ENCODE assay signal across 39 cellular contexts in genomic region chr4:73460913-73461522, GRCh38. TPM values are rescaled to one million over a fixed set of nuclear protein-coding genes. Genes with fewer than 3 reads are reported as not detected.
"Had no signal": no experiment of that assay in that cellular context is flagged by ENCODE, and none has a peak within 500 bp of the region (broad histone marks: within the 10 kb centered on the region; RNA-seq: fewer than 3 reads in every experiment).

No MANE protein-coding gene starts in this region.

- H3K36me3 ChIP-seq: MG63 had no signal

- H3K9me3 ChIP-seq: MG63 had no signal

- H3K27me3 ChIP-seq: MG63 had no signal

- DNase-seq: Karpas-422, Kasumi-1, MG63, MM.1S, MV-4-11, NCI-H1048, NCI-H1092, NCI-H1092 treated with DMSO at 0.1 percent for 48 hours, NCI-H1105, NCI-H1105 treated with DMSO at 0.1 percent for 48 hours, NCI-H1417, NCI-H1417 treated with DMSO at 0.1 percent for 48 hours, NCI-H1436, NCI-H1436 treated with DMSO at 0.1 percent for 48 hours, NCI-H146, NCI-H1694, NCI-H1694 treated with DMSO at 0.1 percent for 48 hours, NCI-H187, NCI-H187 treated with DMSO at 0.1 percent for 48 hours, NCI-H1930, NCI-H2029, NCI-H2029 treated with DMSO at 0.1 percent for 48 hours, NCI-H2081, NCI-H2081 treated with DMSO at 0.1 percent for 48 hours, NCI-H2107, NCI-H2171, NCI-H2171 treated with DMSO at 0.1 percent for 48 hours, NCI-H2227 treated with DMSO at 0.1 percent for 48 hours, NCI-H226, NCI-H345, NCI-H446, NCI-H446 treated with DMSO at 0.1 percent for 48 hours, NCI-H510A, NCI-H510A treated with DMSO at 0.1 percent for 48 hours, NCI-H524 had no signal

- H3K4me3 ChIP-seq: MG63 had no signal

RNA-seq across cellular contexts. Expression of gene AFM, which starts 20.5 kb away (rescaled TPM):
- total RNA-seq: LHCN-M2, MCF 10A, NCI-H460 had no signal

RNA-seq across cellular contexts. Expression of gene AFP, which starts 25.0 kb away (rescaled TPM):
- total RNA-seq: LHCN-M2, MCF 10A had no signal

RNA-seq across cellular contexts. Expression of gene ALB, which starts 56.9 kb away (rescaled TPM):
- total RNA-seq: LHCN-M2, M059J, MCF 10A, NCI-H460 had no signal
